ENCODE assay signal across 15 cellular contexts in the genomic region with DNA sequence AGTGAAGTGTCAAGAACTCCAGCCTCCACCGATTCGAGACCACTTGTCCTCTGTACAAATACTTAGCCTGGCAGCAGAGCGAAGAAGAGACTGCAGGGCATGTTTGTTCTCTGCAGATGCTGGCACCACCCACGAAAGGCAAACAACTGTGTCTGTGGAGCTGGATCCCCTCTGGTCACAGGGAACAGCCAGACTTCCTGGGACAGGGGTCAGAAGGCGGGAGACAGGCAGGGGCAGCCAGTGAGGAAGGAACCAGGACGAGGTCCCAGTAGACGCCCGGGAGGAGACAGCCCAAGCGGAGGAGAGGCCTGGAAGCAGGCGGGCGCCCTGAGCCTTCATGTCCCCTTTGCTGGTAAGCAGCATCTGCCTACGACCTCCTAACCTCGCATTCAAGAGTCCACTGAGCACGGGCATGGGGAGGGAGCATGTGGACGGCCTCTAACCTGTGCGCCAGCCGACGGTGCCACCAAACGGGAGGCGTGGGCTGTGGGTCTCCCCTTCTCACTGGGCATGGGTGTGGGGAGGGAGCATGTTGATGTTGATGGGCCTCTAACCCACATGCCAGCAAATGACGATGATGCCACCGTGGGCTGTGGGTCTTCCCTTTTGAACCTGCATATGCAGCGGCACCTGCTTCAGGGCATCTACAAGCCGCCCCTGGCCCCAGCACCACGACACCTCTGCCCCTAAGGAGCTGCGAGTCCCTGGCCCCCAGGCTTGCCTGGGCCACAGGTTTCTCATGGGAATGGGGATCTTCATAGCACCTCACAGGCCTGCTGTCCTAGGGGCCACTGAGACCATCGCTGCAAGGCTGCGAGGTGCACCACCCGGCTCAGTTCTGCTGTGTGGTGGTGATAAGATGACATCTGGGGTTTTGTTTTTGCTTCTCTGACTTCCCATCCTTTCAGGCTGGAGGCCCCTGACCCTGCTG.
DNase-seq lines count a peak whose midpoint lies in the region; ATAC-seq, FAIRE-seq and TF ChIP-seq lines count a peak whose summit lies in the region.
"Had no signal": no experiment of that assay in that cellular context is flagged by ENCODE, and none has a peak within 500 bp of the region (broad histone marks: within the 10 kb centered on the region; RNA-seq: fewer than 3 reads in every experiment).

No MANE protein-coding gene starts in this region.

- ATAC-seq in body of pancreas = no peak
- no peak for ATAC-seq in activated CD4-positive, CD25-positive, alpha-beta regulatory T cell treated with anti-CD3 and anti-CD28 coated beads, Interleukin-2, amount 50 U/mL, for 24 hours

- H3K27me3 ChIP-seq in body of pancreas (peaks cover 0 to 3% of the 10 kb centered on the region in 2 donors), osteoblast (ENCODE audit: insufficient read depth, low read length) (no peaks in the 10 kb centered on the region), SK-N-SH (ENCODE audit: insufficient read depth) (no peaks in the 10 kb centered on the region)
- H3K27me3 ChIP-seq: cardiac muscle cell, ovary had no signal

- 76 to 87% methylated on average over 16 to 25 of the region's 29 CpGs for WGBS in body of pancreas, 2 donors
- 37% methylated on average over 13 of the region's 29 CpGs for WGBS in SK-N-SH (ENCODE audit: low lambda C conversion rate)

- H2AFZ ChIP-seq in osteoblast (ENCODE audit: low read length) (no peak overlapping the region), SK-N-SH (ENCODE audit: low read depth) (no peak overlapping the region)

- H3K4me2 ChIP-seq in osteoblast (ENCODE audit: insufficient read depth, low read length) (no peak overlapping the region), SK-N-SH (no peak overlapping the region)

- H4K20me1 ChIP-seq in osteoblast (ENCODE audit: insufficient read depth, low read length) = no peaks in the 10 kb centered on the region
- no peaks in the 10 kb centered on the region for H4K20me1 ChIP-seq in SK-N-SH (ENCODE audit: insufficient read depth)

- intact Hi-C loops in body of pancreas (cut with DNase I) = no loop called here

- no peaks in the 10 kb centered on the region for H3K79me2 ChIP-seq in osteoblast (ENCODE audit: insufficient read depth, low read length)
- no peaks in the 10 kb centered on the region for H3K79me2 ChIP-seq in SK-N-SH (ENCODE audit: insufficient read depth)

- H3K4me1 ChIP-seq in body of pancreas (peaks cover 27% of the 10 kb centered on the region), osteoblast (ENCODE audit: insufficient read depth, low read length) (no peaks in the 10 kb centered on the region), SK-N-SH (ENCODE audit: control insufficient read depth in 1 of 2, insufficient read depth in 2 of 2, low read depth in 1 of 2, low read length in 1 of 2) (peaks cover 0 to 31% of the 10 kb centered on the region in 2 experiments; a peak in 1 of 4 replicates)

- TF ChIP-seq EP300 in SK-N-SH (IDR thresholded peaks at IDR 0.05; ENCODE audit: borderline replicate concordance in 1 of 2, low read depth in 1 of 2, low read length in 1 of 2) = no peak

- no peak for TF ChIP-seq CTCF in C4-2B (conservative IDR thresholded peaks at IDR 0.05)
- TF ChIP-seq CTCF in LNCaP clone FGC (IDR thresholded peaks at IDR 0.05; ENCODE audit: control insufficient read depth, extremely low read depth, insufficient read depth) = no peak
- no peak for TF ChIP-seq CTCF in body of pancreas (IDR thresholded peaks at IDR 0.05)
- TF ChIP-seq CTCF in osteoblast (IDR thresholded peaks at IDR 0.05; ENCODE audit: extremely low read depth, low read depth, low read length) = no peak
- TF ChIP-seq CTCF in SK-N-SH (IDR thresholded peaks at IDR 0.05) = no peak

- H3F3A ChIP-seq in SK-N-SH (replicated peaks; ENCODE audit: insufficient read depth) = no peaks in the 10 kb centered on the region

- DNase-seq in LNCaP clone FGC (ENCODE audit: low read depth) (peak; percentile 22), body of pancreas (peak in 2 of 4 donors; percentile 10 to 11), osteoblast (ENCODE audit: insufficient read length, low spot score, missing footprints) (peak; percentile 70), GM12892 (ENCODE audit: insufficient read length) (no peak), SK-N-SH (no peak), superior temporal gyrus (ENCODE audit: extremely low spot score) (no peak)
- DNase-seq: activated CD4-positive, alpha-beta T cell treated with anti-CD3 and anti-CD28 coated beads for 4 hours; HCEC 1CT; NCI-H1048; stimulated activated CD4-positive, alpha-beta T cell treated with anti-CD3 and anti-CD28 coated beads, Interleukin-1b, Interleukin-23, amount 100 ng/mL, for 48 hours had no signal

- H3K36me3 ChIP-seq in body of pancreas (replicated peaks in 1 of 2; ENCODE audit: insufficient read depth in 1 of 2, low read depth in 2 of 2) (no peaks in the 10 kb centered on the region), osteoblast (ENCODE audit: insufficient read depth, low read length) (no peaks in the 10 kb centered on the region), SK-N-SH (replicated peaks in 1 of 2; ENCODE audit: control insufficient read depth in 1 of 2, insufficient read depth in 2 of 2, low read length in 1 of 2) (no peaks in the 10 kb centered on the region)
- H3K36me3 ChIP-seq: cardiac muscle cell, ovary had no signal

- no peak for TF ChIP-seq RAD21 in SK-N-SH (IDR thresholded peaks at IDR 0.05; ENCODE audit: low read length)

- TF ChIP-seq POLR2A in body of pancreas (IDR thresholded peaks at IDR 0.05) (no peak), GM12892 (IDR thresholded peaks at IDR 0.05; ENCODE audit: low read depth, low read length) (no peak)

- POLR2A ChIA-PET in SK-N-SH (lab: Yijun Ruan, JAX) = interaction anchor here (1.0 kb wide), 1 partner anchor 18 kb away, joined by 3 read pairs; no protein-coding TSS in a partner anchor

- CTCF ChIA-PET in SK-N-SH (lab: Yijun Ruan, JAX) = interaction anchor here (0.8 to 2.2 kb wide), 2 partner anchors 13 to 194 kb away, joined by 3 to 6 read pairs; no protein-coding TSS in a partner anchor

- no peaks in the 10 kb centered on the region for H3K9me3 ChIP-seq in body of pancreas
- no peaks in the 10 kb centered on the region for H3K9me3 ChIP-seq in osteoblast (ENCODE audit: low read depth, low read length)
- no peaks in the 10 kb centered on the region for H3K9me3 ChIP-seq in SK-N-SH
- H3K9me3 ChIP-seq: ovary had no signal

- no peak overlapping the region for H3K9ac ChIP-seq in SK-N-SH

- H3K27ac ChIP-seq in C4-2B (peak overlapping the region; percentile 53), body of pancreas (peak overlapping the region; percentile 34 to 85 (median 58)), osteoblast (ENCODE audit: low read depth, low read length) (no peak overlapping the region), SK-N-SH (ENCODE audit: low read depth in 2 of 2, low read length in 1 of 2) (peak overlapping the region in 1 of 2 experiments; percentile 87; a peak in 2 of 4 replicates)
- H3K27ac ChIP-seq: cardiac muscle cell, ovary had no signal

- FAIRE-seq in GM12892 (lab: Jason Lieb, UNC) = no peak

- no peaks in the 10 kb centered on the region for H3K9me2 ChIP-seq in SK-N-SH

- no peak overlapping the region for H3K4me3 ChIP-seq in LNCaP clone FGC (ENCODE audit: low read depth, low read length)
- H3K4me3 ChIP-seq in body of pancreas = no peak overlapping the region
- no peak overlapping the region for H3K4me3 ChIP-seq in osteoblast (ENCODE audit: insufficient read depth, low read length)
- no peak overlapping the region for H3K4me3 ChIP-seq in SK-N-SH (ENCODE audit: low read depth in 2 of 2, low read length in 1 of 2)
- H3K4me3 ChIP-seq: cardiac muscle cell, lung, ovary had no signal

TF ChIP-seq in SK-N-SH, 30 proteins besides CTCF, POLR2A, EP300 and RAD21 (continues in another document):
- TF ChIP-seq, protein P1, sequence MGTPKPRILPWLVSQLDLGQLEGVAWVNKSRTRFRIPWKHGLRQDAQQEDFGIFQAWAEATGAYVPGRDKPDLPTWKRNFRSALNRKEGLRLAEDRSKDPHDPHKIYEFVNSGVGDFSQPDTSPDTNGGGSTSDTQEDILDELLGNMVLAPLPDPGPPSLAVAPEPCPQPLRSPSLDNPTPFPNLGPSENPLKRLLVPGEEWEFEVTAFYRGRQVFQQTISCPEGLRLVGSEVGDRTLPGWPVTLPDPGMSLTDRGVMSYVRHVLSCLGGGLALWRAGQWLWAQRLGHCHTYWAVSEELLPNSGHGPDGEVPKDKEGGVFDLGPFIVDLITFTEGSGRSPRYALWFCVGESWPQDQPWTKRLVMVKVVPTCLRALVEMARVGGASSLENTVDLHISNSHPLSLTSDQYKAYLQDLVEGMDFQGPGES (IDR thresholded peaks at IDR 0.05; ENCODE audit: low read depth, low read length) = no peak
- no peak for TF ChIP-seq GABPA (IDR thresholded peaks at IDR 0.05; ENCODE audit: low read depth)
- no peak for TF ChIP-seq TCF12 (IDR thresholded peaks at IDR 0.05)
- TF ChIP-seq FOSL2 (IDR thresholded peaks at IDR 0.05; ENCODE audit: borderline replicate concordance, low read depth) = no peak
- TF ChIP-seq EZH2phosphoT487 (IDR thresholded peaks at IDR 0.05; ENCODE audit: borderline replicate concordance, low read depth) = no peak
- no peak for TF ChIP-seq CHD2 (IDR thresholded peaks at IDR 0.05; ENCODE audit: low read length, partially characterized antibody)
- no peak for TF ChIP-seq NRF1 (IDR thresholded peaks at IDR 0.05; ENCODE audit: low read depth, low read length)
- TF ChIP-seq MEF2A (IDR thresholded peaks at IDR 0.05; ENCODE audit: borderline replicate concordance, low read depth) = no peak
- TF ChIP-seq ELF1 (IDR thresholded peaks at IDR 0.05) = no peak
- no peak for TF ChIP-seq SMC3 (IDR thresholded peaks at IDR 0.05; ENCODE audit: low read depth, low read length)
- TF ChIP-seq, protein P2, sequence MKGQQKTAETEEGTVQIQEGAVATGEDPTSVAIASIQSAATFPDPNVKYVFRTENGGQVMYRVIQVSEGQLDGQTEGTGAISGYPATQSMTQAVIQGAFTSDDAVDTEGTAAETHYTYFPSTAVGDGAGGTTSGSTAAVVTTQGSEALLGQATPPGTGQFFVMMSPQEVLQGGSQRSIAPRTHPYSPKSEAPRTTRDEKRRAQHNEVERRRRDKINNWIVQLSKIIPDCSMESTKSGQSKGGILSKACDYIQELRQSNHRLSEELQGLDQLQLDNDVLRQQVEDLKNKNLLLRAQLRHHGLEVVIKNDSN (IDR thresholded peaks at IDR 0.05; ENCODE audit: borderline replicate concordance, low read depth) = no peak
- TF ChIP-seq YY1 (IDR thresholded peaks at IDR 0.05; ENCODE audit: low read depth) = no peak
- TF ChIP-seq, protein P3, sequence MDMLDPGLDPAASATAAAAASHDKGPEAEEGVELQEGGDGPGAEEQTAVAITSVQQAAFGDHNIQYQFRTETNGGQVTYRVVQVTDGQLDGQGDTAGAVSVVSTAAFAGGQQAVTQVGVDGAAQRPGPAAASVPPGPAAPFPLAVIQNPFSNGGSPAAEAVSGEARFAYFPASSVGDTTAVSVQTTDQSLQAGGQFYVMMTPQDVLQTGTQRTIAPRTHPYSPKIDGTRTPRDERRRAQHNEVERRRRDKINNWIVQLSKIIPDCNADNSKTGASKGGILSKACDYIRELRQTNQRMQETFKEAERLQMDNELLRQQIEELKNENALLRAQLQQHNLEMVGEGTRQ (IDR thresholded peaks at IDR 0.05; ENCODE audit: borderline replicate concordance, low read depth, low read length) = no peak
- TF ChIP-seq POLR2AphosphoS5 (IDR thresholded peaks at IDR 0.05; ENCODE audit: low read depth, low read length) = no peak

Comparison
In these comparisons a context has a peak if more than half of its experiments do, and no peak if none do; other contexts are left out.
1. DNase-seq: peak in LNCaP clone FGC (single experiment) and osteoblast (single experiment); none in GM12892 (single experiment), SK-N-SH (single experiment) and superior temporal gyrus (single experiment).